12 cellular contexts compared by ENCODE assay signal in genomic region chr7:94414481-94414880, GRCh38. TPM values are rescaled to one million over a fixed set of nuclear protein-coding genes. Genes with fewer than 3 reads are reported as not detected.
A peak's percentile ranks its signal among the peaks of the same experiment; 100 is the strongest.
DNase-seq lines count a peak whose midpoint lies in the region; ATAC-seq and TF ChIP-seq lines count a peak whose summit lies in the region.
"Had no signal": no experiment of that assay in that cellular context is flagged by ENCODE, and none has a peak within 500 bp of the region (broad histone marks: within the 10 kb centered on the region; RNA-seq: fewer than 3 reads in every experiment).

No MANE protein-coding gene starts in this region.

- DNase-seq in ELR (ENCODE audit: low read depth) (peak; percentile 37), NCI-H2171 (lab: John Stamatoyannopoulos, UW) (peak; percentile 15), astrocyte of the hippocampus (ENCODE audit: low read depth, low spot score) (peak; percentile 64), osteocyte (ENCODE audit: extremely low spot score, unreplicated experiment) (no peak), NCI-H526 treated with DMSO at 0.1 percent for 48 hours (lab: John Stamatoyannopoulos, UW) (no peak), GF-D8 (lab: John Stamatoyannopoulos, UW) (no peak), NCI-H1048 (lab: John Stamatoyannopoulos, UW) (no peak)
- DNase-seq in stimulated activated naive CD8-positive, alpha-beta T cell treated with anti-CD3 and anti-CD28 coated beads, Interleukin-15, amount 100 ng/mL, for 72 hours = no peak
- DNase-seq: BE2C, H7, SW 1271 had no signal

- TF ChIP-seq CTCF in osteocyte (IDR thresholded peaks at IDR 0.05) = no peak

- H3K27ac Mint-ChIP-seq in osteocyte (ENCODE audit: unreplicated experiment) = peak overlapping the region; percentile 71
- no peak overlapping the region for H3K27ac Mint-ChIP-seq in stimulated activated naive CD8-positive, alpha-beta T cell treated with anti-CD3 and anti-CD28 coated beads, Interleukin-15, amount 100 ng/mL, for 72 hours
- H3K27ac Mint-ChIP-seq: stimulated activated effector memory CD8-positive, alpha-beta T cell treated with anti-CD3 and anti-CD28 coated beads, Interleukin-12 subunit alpha, Interleukin-12 subunit beta, amount 100 ng/mL, for 72 hours had no signal

- peaks cover 93% of the 10 kb centered on the region for H3K36me3 Mint-ChIP-seq in osteocyte (ENCODE audit: unreplicated experiment)
- H3K36me3 Mint-ChIP-seq: stimulated activated effector memory CD8-positive, alpha-beta T cell treated with anti-CD3 and anti-CD28 coated beads, Interleukin-12 subunit alpha, Interleukin-12 subunit beta, amount 100 ng/mL, for 72 hours had no signal

- H3K4me1 Mint-ChIP-seq in osteocyte (ENCODE audit: unreplicated experiment) = peaks cover 93% of the 10 kb centered on the region
- H3K4me1 Mint-ChIP-seq in stimulated activated naive CD8-positive, alpha-beta T cell treated with anti-CD3 and anti-CD28 coated beads, Interleukin-15, amount 100 ng/mL, for 72 hours = no peaks in the 10 kb centered on the region
- H3K4me1 Mint-ChIP-seq: stimulated activated effector memory CD8-positive, alpha-beta T cell treated with anti-CD3 and anti-CD28 coated beads, Interleukin-12 subunit alpha, Interleukin-12 subunit beta, amount 100 ng/mL, for 72 hours had no signal

- H3K9me3 Mint-ChIP-seq in osteocyte (ENCODE audit: unreplicated experiment) = no peaks in the 10 kb centered on the region
- H3K9me3 Mint-ChIP-seq in stimulated activated naive CD8-positive, alpha-beta T cell treated with anti-CD3 and anti-CD28 coated beads, Interleukin-15, amount 100 ng/mL, for 72 hours = no peaks in the 10 kb centered on the region
- H3K9me3 Mint-ChIP-seq: stimulated activated effector memory CD8-positive, alpha-beta T cell treated with anti-CD3 and anti-CD28 coated beads, Interleukin-12 subunit alpha, Interleukin-12 subunit beta, amount 100 ng/mL, for 72 hours had no signal

- ATAC-seq in stimulated activated naive CD8-positive, alpha-beta T cell treated with anti-CD3 and anti-CD28 coated beads, Interleukin-15, amount 100 ng/mL, for 72 hours = no peak
- ATAC-seq: stimulated activated effector memory CD8-positive, alpha-beta T cell treated with anti-CD3 and anti-CD28 coated beads, Interleukin-12 subunit alpha, Interleukin-12 subunit beta, amount 100 ng/mL, for 72 hours had no signal

- no peaks in the 10 kb centered on the region for H3K27me3 Mint-ChIP-seq in osteocyte (ENCODE audit: unreplicated experiment)
- H3K27me3 Mint-ChIP-seq in stimulated activated naive CD8-positive, alpha-beta T cell treated with anti-CD3 and anti-CD28 coated beads, Interleukin-15, amount 100 ng/mL, for 72 hours = peaks cover 3% of the 10 kb centered on the region

- peak overlapping the region; percentile 1 for H3K4me3 Mint-ChIP-seq in osteocyte (ENCODE audit: unreplicated experiment)
- no peak overlapping the region for H3K4me3 Mint-ChIP-seq in stimulated activated naive CD8-positive, alpha-beta T cell treated with anti-CD3 and anti-CD28 coated beads, Interleukin-15, amount 100 ng/mL, for 72 hours
- H3K4me3 Mint-ChIP-seq: stimulated activated effector memory CD8-positive, alpha-beta T cell treated with anti-CD3 and anti-CD28 coated beads, Interleukin-12 subunit alpha, Interleukin-12 subunit beta, amount 100 ng/mL, for 72 hours had no signal

RNA-seq across cellular contexts. Expression of gene COL1A2, which starts 19.8 kb away (rescaled TPM):
- total RNA-seq in osteocyte = 7,492 and 7,869 TPM in 2 replicates

Comparison
In these comparisons a context has a peak if more than half of its experiments do, and no peak if none do; other contexts are left out.
1. DNase-seq: peak in ELR (single experiment), NCI-H2171 (single experiment) and astrocyte of the hippocampus (single experiment); none in osteocyte (single experiment), NCI-H526 treated with DMSO at 0.1 percent for 48 hours (single experiment), GF-D8 (single experiment), NCI-H1048 (single experiment) and stimulated activated naive CD8-positive, alpha-beta T cell treated with anti-CD3 and anti-CD28 coated beads, Interleukin-15, amount 100 ng/mL, for 72 hours (0 of 2).